In the genomic region with DNA sequence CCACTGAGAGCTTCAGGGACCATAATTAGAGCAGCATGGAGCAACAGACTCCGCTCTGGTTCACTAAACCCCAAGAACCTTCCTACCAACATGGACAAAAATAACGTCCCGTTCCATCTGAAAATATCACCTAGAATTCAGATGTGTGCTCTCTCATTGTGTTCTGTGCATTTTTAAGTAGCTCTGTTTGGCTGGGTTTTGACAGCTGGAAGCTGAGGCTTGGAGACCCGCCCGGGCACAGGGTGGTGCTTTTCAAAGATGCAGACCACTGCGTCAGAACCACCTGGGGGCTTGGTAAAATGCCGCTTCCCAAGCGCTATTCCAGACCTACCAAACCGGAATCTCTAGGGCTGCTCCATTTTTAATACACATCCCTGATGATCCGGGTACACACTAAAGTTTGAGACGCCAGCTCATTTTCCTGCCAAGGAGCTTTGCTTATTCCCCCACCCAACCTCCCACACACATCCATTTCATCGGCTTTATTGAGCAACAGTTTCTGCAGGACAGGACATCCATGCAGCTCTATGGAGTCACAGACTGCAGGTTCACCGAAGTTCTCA, we compare ENCODE assay signal across 1 cellular context.
TF ChIP-seq lines count a peak whose summit lies in the region.

No MANE protein-coding gene starts in this region.

TF ChIP-seq in GM23338, 12 proteins besides CTCF, POLR2A, EP300 and RAD21:
- TF ChIP-seq, protein P1, sequence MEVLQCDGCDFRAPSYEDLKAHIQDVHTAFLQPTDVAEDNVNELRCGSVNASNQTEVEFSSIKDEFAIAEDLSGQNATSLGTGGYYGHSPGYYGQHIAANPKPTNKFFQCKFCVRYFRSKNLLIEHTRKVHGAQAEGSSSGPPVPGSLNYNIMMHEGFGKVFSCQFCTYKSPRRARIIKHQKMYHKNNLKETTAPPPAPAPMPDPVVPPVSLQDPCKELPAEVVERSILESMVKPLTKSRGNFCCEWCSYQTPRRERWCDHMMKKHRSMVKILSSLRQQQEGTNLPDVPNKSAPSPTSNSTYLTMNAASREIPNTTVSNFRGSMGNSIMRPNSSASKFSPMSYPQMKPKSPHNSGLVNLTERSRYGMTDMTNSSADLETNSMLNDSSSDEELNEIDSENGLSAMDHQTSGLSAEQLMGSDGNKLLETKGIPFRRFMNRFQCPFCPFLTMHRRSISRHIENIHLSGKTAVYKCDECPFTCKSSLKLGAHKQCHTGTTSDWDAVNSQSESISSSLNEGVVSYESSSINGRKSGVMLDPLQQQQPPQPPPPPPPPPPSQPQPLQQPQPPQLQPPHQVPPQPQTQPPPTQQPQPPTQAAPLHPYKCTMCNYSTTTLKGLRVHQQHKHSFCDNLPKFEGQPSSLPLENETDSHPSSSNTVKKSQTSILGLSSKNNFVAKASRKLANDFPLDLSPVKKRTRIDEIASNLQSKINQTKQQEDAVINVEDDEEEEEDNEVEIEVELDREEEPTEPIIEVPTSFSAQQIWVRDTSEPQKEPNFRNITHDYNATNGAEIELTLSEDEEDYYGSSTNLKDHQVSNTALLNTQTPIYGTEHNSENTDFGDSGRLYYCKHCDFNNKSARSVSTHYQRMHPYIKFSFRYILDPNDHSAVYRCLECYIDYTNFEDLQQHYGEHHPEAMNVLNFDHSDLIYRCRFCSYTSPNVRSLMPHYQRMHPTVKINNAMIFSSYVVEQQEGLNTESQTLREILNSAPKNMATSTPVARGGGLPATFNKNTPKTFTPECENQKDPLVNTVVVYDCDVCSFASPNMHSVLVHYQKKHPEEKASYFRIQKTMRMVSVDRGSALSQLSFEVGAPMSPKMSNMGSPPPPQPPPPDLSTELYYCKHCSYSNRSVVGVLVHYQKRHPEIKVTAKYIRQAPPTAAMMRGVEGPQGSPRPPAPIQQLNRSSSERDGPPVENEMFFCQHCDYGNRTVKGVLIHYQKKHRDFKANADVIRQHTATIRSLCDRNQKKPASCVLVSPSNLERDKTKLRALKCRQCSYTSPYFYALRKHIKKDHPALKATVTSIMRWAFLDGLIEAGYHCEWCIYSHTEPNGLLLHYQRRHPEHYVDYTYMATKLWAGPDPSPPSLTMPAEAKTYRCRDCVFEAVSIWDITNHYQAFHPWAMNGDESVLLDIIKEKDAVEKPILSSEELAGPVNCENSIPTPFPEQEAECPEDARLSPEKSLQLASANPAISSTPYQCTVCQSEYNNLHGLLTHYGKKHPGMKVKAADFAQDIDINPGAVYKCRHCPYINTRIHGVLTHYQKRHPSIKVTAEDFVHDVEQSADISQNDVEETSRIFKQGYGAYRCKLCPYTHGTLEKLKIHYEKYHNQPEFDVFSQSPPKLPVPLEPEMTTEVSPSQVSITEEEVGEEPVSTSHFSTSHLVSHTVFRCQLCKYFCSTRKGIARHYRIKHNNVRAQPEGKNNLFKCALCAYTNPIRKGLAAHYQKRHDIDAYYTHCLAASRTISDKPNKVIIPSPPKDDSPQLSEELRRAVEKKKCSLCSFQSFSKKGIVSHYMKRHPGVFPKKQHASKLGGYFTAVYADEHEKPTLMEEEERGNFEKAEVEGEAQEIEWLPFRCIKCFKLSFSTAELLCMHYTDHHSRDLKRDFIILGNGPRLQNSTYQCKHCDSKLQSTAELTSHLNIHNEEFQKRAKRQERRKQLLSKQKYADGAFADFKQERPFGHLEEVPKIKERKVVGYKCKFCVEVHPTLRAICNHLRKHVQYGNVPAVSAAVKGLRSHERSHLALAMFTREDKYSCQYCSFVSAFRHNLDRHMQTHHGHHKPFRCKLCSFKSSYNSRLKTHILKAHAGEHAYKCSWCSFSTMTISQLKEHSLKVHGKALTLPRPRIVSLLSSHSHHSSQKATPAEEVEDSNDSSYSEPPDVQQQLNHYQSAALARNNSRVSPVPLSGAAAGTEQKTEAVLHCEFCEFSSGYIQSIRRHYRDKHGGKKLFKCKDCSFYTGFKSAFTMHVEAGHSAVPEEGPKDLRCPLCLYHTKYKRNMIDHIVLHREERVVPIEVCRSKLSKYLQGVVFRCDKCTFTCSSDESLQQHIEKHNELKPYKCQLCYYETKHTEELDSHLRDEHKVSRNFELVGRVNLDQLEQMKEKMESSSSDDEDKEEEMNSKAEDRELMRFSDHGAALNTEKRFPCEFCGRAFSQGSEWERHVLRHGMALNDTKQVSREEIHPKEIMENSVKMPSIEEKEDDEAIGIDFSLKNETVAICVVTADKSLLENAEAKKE (CRISPR knock-in tag; IDR thresholded peaks at IDR 0.05) = no peak
- TF ChIP-seq CREB1 (CRISPR knock-in tag; IDR thresholded peaks at IDR 0.05; ENCODE audit: low read depth) (no peak), EZH2 (IDR thresholded peaks at IDR 0.05; ENCODE audit: low read depth, unreplicated experiment) (no peak), ZNF331 (CRISPR knock-in tag; IDR thresholded peaks at IDR 0.05; ENCODE audit: low read depth) (no peak), ZNF114 (CRISPR knock-in tag; IDR thresholded peaks at IDR 0.05) (no peak), JUNB (IDR thresholded peaks at IDR 0.05; ENCODE audit: unreplicated experiment) (no peak), POLR2AphosphoS5 (IDR thresholded peaks at IDR 0.05; ENCODE audit: low read depth) (no peak), EZH2phosphoT487 (IDR thresholded peaks at IDR 0.05; ENCODE audit: unreplicated experiment) (no peak), NANOG (IDR thresholded peaks at IDR 0.05; ENCODE audit: borderline replicate concordance) (no peak), STAT1 (IDR thresholded peaks at IDR 0.05; ENCODE audit: unreplicated experiment) (no peak)
- TF ChIP-seq, protein P2, sequence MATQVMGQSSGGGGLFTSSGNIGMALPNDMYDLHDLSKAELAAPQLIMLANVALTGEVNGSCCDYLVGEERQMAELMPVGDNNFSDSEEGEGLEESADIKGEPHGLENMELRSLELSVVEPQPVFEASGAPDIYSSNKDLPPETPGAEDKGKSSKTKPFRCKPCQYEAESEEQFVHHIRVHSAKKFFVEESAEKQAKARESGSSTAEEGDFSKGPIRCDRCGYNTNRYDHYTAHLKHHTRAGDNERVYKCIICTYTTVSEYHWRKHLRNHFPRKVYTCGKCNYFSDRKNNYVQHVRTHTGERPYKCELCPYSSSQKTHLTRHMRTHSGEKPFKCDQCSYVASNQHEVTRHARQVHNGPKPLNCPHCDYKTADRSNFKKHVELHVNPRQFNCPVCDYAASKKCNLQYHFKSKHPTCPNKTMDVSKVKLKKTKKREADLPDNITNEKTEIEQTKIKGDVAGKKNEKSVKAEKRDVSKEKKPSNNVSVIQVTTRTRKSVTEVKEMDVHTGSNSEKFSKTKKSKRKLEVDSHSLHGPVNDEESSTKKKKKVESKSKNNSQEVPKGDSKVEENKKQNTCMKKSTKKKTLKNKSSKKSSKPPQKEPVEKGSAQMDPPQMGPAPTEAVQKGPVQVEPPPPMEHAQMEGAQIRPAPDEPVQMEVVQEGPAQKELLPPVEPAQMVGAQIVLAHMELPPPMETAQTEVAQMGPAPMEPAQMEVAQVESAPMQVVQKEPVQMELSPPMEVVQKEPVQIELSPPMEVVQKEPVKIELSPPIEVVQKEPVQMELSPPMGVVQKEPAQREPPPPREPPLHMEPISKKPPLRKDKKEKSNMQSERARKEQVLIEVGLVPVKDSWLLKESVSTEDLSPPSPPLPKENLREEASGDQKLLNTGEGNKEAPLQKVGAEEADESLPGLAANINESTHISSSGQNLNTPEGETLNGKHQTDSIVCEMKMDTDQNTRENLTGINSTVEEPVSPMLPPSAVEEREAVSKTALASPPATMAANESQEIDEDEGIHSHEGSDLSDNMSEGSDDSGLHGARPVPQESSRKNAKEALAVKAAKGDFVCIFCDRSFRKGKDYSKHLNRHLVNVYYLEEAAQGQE (IDR thresholded peaks at IDR 0.05; ENCODE audit: unreplicated experiment) = no peak
- TF ChIP-seq, protein P3, sequence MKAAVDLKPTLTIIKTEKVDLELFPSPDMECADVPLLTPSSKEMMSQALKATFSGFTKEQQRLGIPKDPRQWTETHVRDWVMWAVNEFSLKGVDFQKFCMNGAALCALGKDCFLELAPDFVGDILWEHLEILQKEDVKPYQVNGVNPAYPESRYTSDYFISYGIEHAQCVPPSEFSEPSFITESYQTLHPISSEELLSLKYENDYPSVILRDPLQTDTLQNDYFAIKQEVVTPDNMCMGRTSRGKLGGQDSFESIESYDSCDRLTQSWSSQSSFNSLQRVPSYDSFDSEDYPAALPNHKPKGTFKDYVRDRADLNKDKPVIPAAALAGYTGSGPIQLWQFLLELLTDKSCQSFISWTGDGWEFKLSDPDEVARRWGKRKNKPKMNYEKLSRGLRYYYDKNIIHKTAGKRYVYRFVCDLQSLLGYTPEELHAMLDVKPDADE (IDR thresholded peaks at IDR 0.05) = no peak
